Comparison of ENCODE assay signal across 9 cellular contexts in genomic region chr17:47969975-47970724, GRCh38. TPM values are rescaled to one million over a fixed set of nuclear protein-coding genes. Genes with fewer than 3 reads are reported as not detected.
DNase-seq lines count a peak whose midpoint lies in the region; ATAC-seq and TF ChIP-seq lines count a peak whose summit lies in the region.
"Had no signal": no experiment of that assay in that cellular context is flagged by ENCODE, and none has a peak within 500 bp of the region (broad histone marks: within the 10 kb centered on the region; RNA-seq: fewer than 3 reads in every experiment).

No MANE protein-coding gene starts in this region.

- no peak overlapping the region for H3K27ac ChIP-seq in DOHH2 (ENCODE audit: low read depth, low read length)
- H3K27ac ChIP-seq in Peyer's patch: peak overlapping the region in 3 of 4 donors; percentile 30 to 87 (median 35)
- H3K27ac ChIP-seq in psoas muscle: no peak overlapping the region

- peak overlapping the region; percentile 70 for H3K4me3 ChIP-seq in DOHH2 (ENCODE audit: low read length)
- peak overlapping the region; percentile 20 to 91 (median 90) for H3K4me3 ChIP-seq in Peyer's patch
- peak overlapping the region; percentile 10 for H3K4me3 ChIP-seq in epithelial cell of esophagus (ENCODE audit: low read length)
- peak overlapping the region; percentile 95 for H3K4me3 ChIP-seq in psoas muscle

- TF ChIP-seq CTCF in DOHH2 (IDR thresholded peaks at IDR 0.05; ENCODE audit: low read depth, low read length, poor library complexity, severe bottlenecking) (no peak), Peyer's patch (IDR thresholded peaks at IDR 0.05) (no peak), epithelial cell of esophagus (IDR thresholded peaks at IDR 0.05; ENCODE audit: insufficient read depth, low read depth, low read length, missing control alignments) (no peak), psoas muscle (IDR thresholded peaks at IDR 0.05) (no peak)

- no peaks in the 10 kb centered on the region for H4K20me1 ChIP-seq in DOHH2 (ENCODE audit: control insufficient read depth, insufficient read depth, low read depth, low read length)

- no peaks in the 10 kb centered on the region; the same call in 1 of the 2 replicates for H3F3A ChIP-seq in DOHH2 (ENCODE audit: control insufficient read depth, insufficient read depth)

- ATAC-seq in psoas muscle: no peak
- no peak for ATAC-seq in HG03135 (IDR thresholded peaks at IDR 0.05; ENCODE audit: unreplicated experiment)
- no peak for ATAC-seq in HG03432 (IDR thresholded peaks at IDR 0.05; ENCODE audit: unreplicated experiment)

- WGBS in psoas muscle, 3 donors: 31 to 38% (median 33%) methylated on average over 15 of the region's 15 CpGs

- H3K36me3 ChIP-seq in DOHH2 (ENCODE audit: control insufficient read depth, low read length) (peaks cover 27% of the 10 kb centered on the region), Peyer's patch (peaks cover 0 to 20% (median 0%) of the 10 kb centered on the region in 3 donors), psoas muscle (ENCODE audit: insufficient read depth in 1 of 2, low read depth in 1 of 2) (peaks cover 0 to 18% of the 10 kb centered on the region in 2 donors)

- peaks cover 26% of the 10 kb centered on the region for H3K4me1 ChIP-seq in DOHH2 (ENCODE audit: control insufficient read depth, low read length)
- peaks cover 0 to 32% (median 2%) of the 10 kb centered on the region in 4 donors for H3K4me1 ChIP-seq in Peyer's patch
- H3K4me1 ChIP-seq in psoas muscle: no peaks in the 10 kb centered on the region

- intact Hi-C loops in psoas muscle (cut with DNase I): loop anchor here (1.0 to 2.0 kb wide), 4 partner anchors 19 to 129 kb away; partner anchors contain the start of genes SCRN2 (in 1 of the 2) and SP2 (in 1 of the 2)

- H3K9me3 ChIP-seq in DOHH2 (ENCODE audit: control insufficient read depth, insufficient read depth, low read length) (no peaks in the 10 kb centered on the region), Peyer's patch (no peaks in the 10 kb centered on the region), psoas muscle (no peaks in the 10 kb centered on the region)

- H3K9me2 ChIP-seq in DOHH2 (replicated peaks; ENCODE audit: control insufficient read depth, low read length): no peaks in the 10 kb centered on the region

- H3K27me3 ChIP-seq in DOHH2 (ENCODE audit: control insufficient read depth, low read length) (no peaks in the 10 kb centered on the region), Peyer's patch (no peaks in the 10 kb centered on the region), psoas muscle (ENCODE audit: insufficient read depth in 3 of 3, low read length in 2 of 3) (no peaks in the 10 kb centered on the region)

- DNase-seq in Peyer's patch: no peak
- DNase-seq in epithelial cell of esophagus (ENCODE audit: low read depth): no peak
- DNase-seq in psoas muscle: no peak
- DNase-seq in D341Med (ENCODE audit: low spot score): no peak
- no peak for DNase-seq in NCI-H524 (lab: John Stamatoyannopoulos, UW)

- peak overlapping the region; percentile 85 for H3K4me2 ChIP-seq in DOHH2 (ENCODE audit: low read length)

- no peak for TF ChIP-seq POLR2A in Peyer's patch (IDR thresholded peaks at IDR 0.05)

- peaks cover 22% of the 10 kb centered on the region for H3K79me2 ChIP-seq in DOHH2 (ENCODE audit: control insufficient read depth, low read length)

RNA-seq across cellular contexts. Expression of gene CDK5RAP3, which starts 0.8 kb away (rescaled TPM):
- total RNA-seq in Peyer's patch (1,000 to 10,000 TPM in 1 of 4 donors, 100 to 1,000 TPM in 3; 198 to 1,062 (median 553) TPM), psoas muscle (10 to 100 TPM; 21.0 to 44.1 (median 34.5) TPM)
- 10 to 100 TPM; 25.4 to 29.9 (median 25.6) TPM for polyA plus RNA-seq in psoas muscle

RNA-seq across cellular contexts. Expression of gene PRR15L, which starts 12.5 kb away (rescaled TPM):
- 100 to 1,000 TPM in 3 of 4 donors, 10 to 100 TPM in 1; 88.3 to 358 (median 288) TPM for total RNA-seq in Peyer's patch
- total RNA-seq in psoas muscle: not detected
- under 1 TPM in 2 of 3 donors, not detected in 1; 0.04 to 0.17 TPM for polyA plus RNA-seq in psoas muscle
- total RNA-seq: NCI-H460 had no signal

RNA-seq across cellular contexts. Expression of gene PNPO, which starts 28.8 kb away (rescaled TPM):
- total RNA-seq in Peyer's patch (100 to 1,000 TPM in 1 of 4 donors, 10 to 100 TPM in 3; 23.9 to 103 (median 64.6) TPM), psoas muscle (10 to 100 TPM; 28.2 to 42.3 (median 33.8) TPM)
- 10 to 100 TPM; 12.0 to 30.0 (median 12.8) TPM for polyA plus RNA-seq in psoas muscle

Comparison
In these comparisons a context has a peak if more than half of its experiments do, and no peak if none do; other contexts are left out.
1. H3K27ac ChIP-seq: peak in Peyer's patch (3 of 4); none in DOHH2 (single experiment) and psoas muscle (single experiment).
2. H3K4me3 ChIP-seq: peak in every context shown above with its lines; median percentile 95 in psoas muscle; 90 in Peyer's patch; 70 in DOHH2; 10 in epithelial cell of esophagus.
3. RNA of gene CDK5RAP3, which starts 0.8 kb away (total RNA-seq): 198 to 1,062 TPM in Peyer's patch; 21.0 to 44.1 TPM in psoas muscle; every median in the first group is over 4 times any median in the second.
4. RNA of gene PRR15L, which starts 12.5 kb away (total RNA-seq): 88.3 to 358 TPM in Peyer's patch; not detected in psoas muscle; every median in the first group is over 10 times any median in the second.